Comparison of ENCODE assay signal across 9 cellular contexts in genomic region chr1:100249155-100249536, GRCh38. TPM values are rescaled to one million over a fixed set of nuclear protein-coding genes. Genes with fewer than 3 reads are reported as not detected.
DNase-seq lines count a peak whose midpoint lies in the region; TF ChIP-seq lines count a peak whose summit lies in the region.
"Had no signal": no experiment of that assay in that cellular context is flagged by ENCODE, and none has a peak within 500 bp of the region (broad histone marks: within the 10 kb centered on the region; RNA-seq: fewer than 3 reads in every experiment).

No MANE protein-coding gene starts in this region.

- no peaks in the 10 kb centered on the region for H3K9me2 ChIP-seq in DOHH2 (replicated peaks; ENCODE audit: control insufficient read depth, low read length)

- H3K4me3 Mint-ChIP-seq in activated naive CD4-positive, alpha-beta T cell treated with anti-CD3 and anti-CD28 coated beads, Interleukin-2, amount 10 ng/mL, durations not matched to agents 7 days and 5 days, result no peak overlapping the region
- H3K4me3 Mint-ChIP-seq: central memory CD8-positive, alpha-beta T cell had no signal

- intact Hi-C loops in esophagus squamous epithelium (cut with DNase I), result no loop called here

- 1% methylated on average over 7 to 12 of the region's 12 CpGs for WGBS in esophagus squamous epithelium, 2 donors

- DNase-seq in NB4 (ENCODE audit: low read depth) (peak; percentile 41), esophagus squamous epithelium (lab: John Stamatoyannopoulos, UW) (no peak), pons (ENCODE audit: low spot score) (peak; percentile 12), NCI-H1092 treated with DMSO at 0.1 percent for 48 hours (lab: John Stamatoyannopoulos, UW) (no peak), HUDEP-2 (lab: John Stamatoyannopoulos, UW; ENCODE audit: unreplicated experiment in 76 of 76) (no peak), NCI-H2107 (lab: John Stamatoyannopoulos, UW) (no peak)
- no peak for DNase-seq in activated naive CD4-positive, alpha-beta T cell treated with anti-CD3 and anti-CD28 coated beads, Interleukin-2, amount 10 ng/mL, durations not matched to agents 7 days and 5 days

- H3K27me3 Mint-ChIP-seq in activated naive CD4-positive, alpha-beta T cell treated with anti-CD3 and anti-CD28 coated beads, Interleukin-2, amount 10 ng/mL, durations not matched to agents 7 days and 5 days, result peaks cover 6% of the 10 kb centered on the region
- H3K27me3 Mint-ChIP-seq: central memory CD8-positive, alpha-beta T cell had no signal

- no peaks in the 10 kb centered on the region for H4K20me1 ChIP-seq in DOHH2 (ENCODE audit: control insufficient read depth, insufficient read depth, low read depth, low read length)

- H3K4me1 ChIP-seq in DOHH2 (ENCODE audit: control insufficient read depth, low read length), result peaks cover 22% of the 10 kb centered on the region
- H3K4me1 ChIP-seq in esophagus squamous epithelium, result peaks cover 3 to 35% (median 12%) of the 10 kb centered on the region in 3 donors

- TF ChIP-seq POLR2A in NB4 (IDR thresholded peaks at IDR 0.05; ENCODE audit: extremely low read depth, insufficient read length) (no peak), esophagus squamous epithelium (IDR thresholded peaks at IDR 0.05) (no peak)

- H3K27me3 ChIP-seq in DOHH2 (ENCODE audit: control insufficient read depth, low read length) (no peaks in the 10 kb centered on the region), esophagus squamous epithelium (no peaks in the 10 kb centered on the region)

- H3F3A ChIP-seq in DOHH2 (ENCODE audit: control insufficient read depth, insufficient read depth), result no peaks in the 10 kb centered on the region

- TF ChIP-seq CTCF in DOHH2 (IDR thresholded peaks at IDR 0.05; ENCODE audit: low read depth, low read length, poor library complexity, severe bottlenecking) (no peak), NB4 (IDR thresholded peaks at IDR 0.05; ENCODE audit: low read depth, low read length) (no peak), esophagus squamous epithelium (IDR thresholded peaks at IDR 0.05) (no peak)

- H3K27ac Mint-ChIP-seq in activated naive CD4-positive, alpha-beta T cell treated with anti-CD3 and anti-CD28 coated beads, Interleukin-2, amount 10 ng/mL, durations not matched to agents 7 days and 5 days, result no peak overlapping the region

- H3K4me3 ChIP-seq in DOHH2 (ENCODE audit: low read length), result peak overlapping the region; percentile 97
- peak overlapping the region; percentile 99 for H3K4me3 ChIP-seq in NB4 (ENCODE audit: low read depth, low read length)
- peak overlapping the region; percentile 66 to 87 (median 80) for H3K4me3 ChIP-seq in esophagus squamous epithelium

- H3K36me3 Mint-ChIP-seq in activated naive CD4-positive, alpha-beta T cell treated with anti-CD3 and anti-CD28 coated beads, Interleukin-2, amount 10 ng/mL, durations not matched to agents 7 days and 5 days, result peaks cover 4% of the 10 kb centered on the region

- H3K9me3 Mint-ChIP-seq in activated naive CD4-positive, alpha-beta T cell treated with anti-CD3 and anti-CD28 coated beads, Interleukin-2, amount 10 ng/mL, durations not matched to agents 7 days and 5 days, result no peaks in the 10 kb centered on the region
- H3K9me3 Mint-ChIP-seq: central memory CD8-positive, alpha-beta T cell had no signal

- peak overlapping the region; percentile 5; the same call in 1 of the 2 replicates for H3K27ac ChIP-seq in DOHH2 (ENCODE audit: low read depth, low read length)
- H3K27ac ChIP-seq in esophagus squamous epithelium, result peak overlapping the region; percentile 85 to 94 (median 91)

- H3K9me3 ChIP-seq in DOHH2 (ENCODE audit: control insufficient read depth, insufficient read depth, low read length), result no peaks in the 10 kb centered on the region
- no peaks in the 10 kb centered on the region for H3K9me3 ChIP-seq in esophagus squamous epithelium

- peaks cover 7% of the 10 kb centered on the region for H3K36me3 ChIP-seq in DOHH2 (ENCODE audit: control insufficient read depth, low read length)
- no peaks in the 10 kb centered on the region for H3K36me3 ChIP-seq in esophagus squamous epithelium

- CTCF ChIA-PET in activated naive CD4-positive, alpha-beta T cell treated with anti-CD3 and anti-CD28 coated beads, Interleukin-2, amount 10 ng/mL, durations not matched to agents 7 days and 5 days (lab: Charles Lee), result interaction anchor here (2.7 kb wide), 1 partner anchor 17 kb away, joined by 12 read pairs; the partner anchor contains the start of gene RTCA

- H3K4me1 Mint-ChIP-seq in activated naive CD4-positive, alpha-beta T cell treated with anti-CD3 and anti-CD28 coated beads, Interleukin-2, amount 10 ng/mL, durations not matched to agents 7 days and 5 days, result peaks cover 12% of the 10 kb centered on the region

- peaks cover 37% of the 10 kb centered on the region for H3K79me2 ChIP-seq in DOHH2 (ENCODE audit: control insufficient read depth, low read length)

- peak overlapping the region; percentile 87 for H3K4me2 ChIP-seq in DOHH2 (ENCODE audit: low read length)

RNA-seq across cellular contexts. Expression of gene DBT, which starts 0.5 kb away (rescaled TPM):
- 1 to 10 TPM; 6.1 to 9.4 (median 6.8) TPM for total RNA-seq in esophagus squamous epithelium

RNA-seq across cellular contexts. Expression of gene RTCA, which starts 16.9 kb away (rescaled TPM):
- 10 to 100 TPM; 20.6 to 36.0 (median 23.7) TPM for total RNA-seq in esophagus squamous epithelium

Comparison
In these comparisons a context has a peak if more than half of its experiments do, and no peak if none do; other contexts are left out.
1. DNase-seq: peak in NB4 (single experiment) and pons (single experiment); none in esophagus squamous epithelium (single experiment), activated naive CD4-positive, alpha-beta T cell treated with anti-CD3 and anti-CD28 coated beads, Interleukin-2, amount 10 ng/mL, durations not matched to agents 7 days and 5 days (single experiment), NCI-H1092 treated with DMSO at 0.1 percent for 48 hours (single experiment), HUDEP-2 (0 of 76) and NCI-H2107 (single experiment).
2. Peak in every context shown above with its lines, with median percentiles within 50 percentile points of each other: H3K4me3 ChIP-seq.